ENCODE assay signal across 35 cellular contexts in genomic region chr2:192448881-192449280, GRCh38.
"Had no signal": no experiment of that assay in that cellular context is flagged by ENCODE, and none has a peak within 500 bp of the region (broad histone marks: within the 10 kb centered on the region; RNA-seq: fewer than 3 reads in every experiment).

No MANE protein-coding gene starts in this region.

- DNase-seq: Karpas-422, Kasumi-1, MG63, MM.1S, MV-4-11, NCI-H1048, NCI-H1092, NCI-H1092 treated with DMSO at 0.1 percent for 48 hours, NCI-H1105, NCI-H1105 treated with DMSO at 0.1 percent for 48 hours, NCI-H1417, NCI-H1417 treated with DMSO at 0.1 percent for 48 hours, NCI-H1436, NCI-H1436 treated with DMSO at 0.1 percent for 48 hours, NCI-H146, NCI-H1694, NCI-H1694 treated with DMSO at 0.1 percent for 48 hours, NCI-H187, NCI-H187 treated with DMSO at 0.1 percent for 48 hours, NCI-H1930, NCI-H2029, NCI-H2029 treated with DMSO at 0.1 percent for 48 hours, NCI-H2081 treated with DMSO at 0.1 percent for 48 hours, NCI-H2107, NCI-H2171, NCI-H2171 treated with DMSO at 0.1 percent for 48 hours, NCI-H2227 treated with DMSO at 0.1 percent for 48 hours, NCI-H226, NCI-H345, NCI-H446, NCI-H446 treated with DMSO at 0.1 percent for 48 hours, NCI-H510A, NCI-H510A treated with DMSO at 0.1 percent for 48 hours, NCI-H524, NCI-H524 treated with DMSO at 0.1 percent for 48 hours had no signal

- H3K36me3 ChIP-seq: MG63 had no signal

- H3K9me3 ChIP-seq: MG63 had no signal

- H3K4me3 ChIP-seq: MG63 had no signal
